In genomic region chr10:127715249-127715648, GRCh38 we compare ENCODE assay signal across 20 cellular contexts. TPM values are rescaled to one million over a fixed set of nuclear protein-coding genes. Genes with fewer than 3 reads are reported as not detected.
"Had no signal": no experiment of that assay in that cellular context is flagged by ENCODE, and none has a peak within 500 bp of the region (broad histone marks: within the 10 kb centered on the region; RNA-seq: fewer than 3 reads in every experiment).

No MANE protein-coding gene starts in this region.

- H3K4me1 Mint-ChIP-seq: IgD-negative memory B cell had no signal

- H3K36me3 Mint-ChIP-seq: IgD-negative memory B cell had no signal

- H3K9ac ChIP-seq: KMS-11 had no signal

- H3K27ac ChIP-seq: HL-60, KMS-11, RWPE1 had no signal

- H3K27me3 Mint-ChIP-seq: IgD-negative memory B cell had no signal

- H3K27ac Mint-ChIP-seq: IgD-negative memory B cell had no signal

- H3K4me2 ChIP-seq: KMS-11 had no signal

- DNase-seq: NCI-H1048; NCI-H1436 treated with DMSO at 0.1 percent for 48 hours; NCI-H1694; NCI-H187 treated with DMSO at 0.1 percent for 48 hours; NCI-H2029 treated with DMSO at 0.1 percent for 48 hours; NCI-H69; NCI-H774; NK-92 treated with Interleukin-12 subunit alpha and Interleukin-12 subunit beta, amount 100 ng/mL, for 24 hours had no signal

- ATAC-seq: K562, PC-3, SK-N-SH treated with all-trans-retinoic acid at 6 μM for 48 hours had no signal

- H3K4me3 Mint-ChIP-seq: IgD-negative memory B cell had no signal

- H3K4me3 ChIP-seq: K562 had no signal

- FAIRE-seq: HTR-8/SVneo, K562 had no signal

RNA-seq across cellular contexts. Expression of gene FOXI2, which starts 21.7 kb away (rescaled TPM):
- total RNA-seq: K562, M059J, NCI-H460, OCI-LY7, PC-3, SK-MEL-5 had no signal
- polyA plus RNA-seq: IgD-negative memory B cell, K562 had no signal
